8 cellular contexts compared by ENCODE assay signal in genomic region chr10:30359373-30360206, GRCh38. TPM values are rescaled to one million over a fixed set of nuclear protein-coding genes. Genes with fewer than 3 reads are reported as not detected.
A peak's percentile ranks its signal among the peaks of the same experiment; 100 is the strongest.
DNase-seq lines count a peak whose midpoint lies in the region; ATAC-seq and TF ChIP-seq lines count a peak whose summit lies in the region.

No MANE protein-coding gene starts in this region.

- H3K4me2 ChIP-seq in OCI-LY1 (ENCODE audit: low read length) (no peak overlapping the region), fibroblast of lung (ENCODE audit: extremely low read depth, insufficient read depth, low read length) (no peak overlapping the region)

- H3K9me3 ChIP-seq in OCI-LY1 (ENCODE audit: low read length), result no peaks in the 10 kb centered on the region
- H3K9me3 ChIP-seq in fibroblast of lung (ENCODE audit: control insufficient read depth, insufficient read depth, low read depth, low read length), result no peaks in the 10 kb centered on the region
- no peaks in the 10 kb centered on the region for H3K9me3 ChIP-seq in thyroid gland

- no peak overlapping the region for H3K27ac ChIP-seq in OCI-LY1 (ENCODE audit: low read depth, low read length, poor library complexity, severe bottlenecking)
- H3K27ac ChIP-seq in fibroblast of lung (ENCODE audit: insufficient read depth, low read length), result no peak overlapping the region
- H3K27ac ChIP-seq in thyroid gland, result no peak overlapping the region

- no peaks in the 10 kb centered on the region for H3K36me3 ChIP-seq in OCI-LY1 (ENCODE audit: insufficient read depth, low read length)
- no peaks in the 10 kb centered on the region for H3K36me3 ChIP-seq in fibroblast of lung (ENCODE audit: control insufficient read depth, insufficient read depth, low read length)
- H3K36me3 ChIP-seq in thyroid gland, result no peaks in the 10 kb centered on the region

- H3K27me3 Mint-ChIP-seq in nephron (ENCODE audit: low read depth), result no peaks in the 10 kb centered on the region

- no peaks in the 10 kb centered on the region for H3K9me3 Mint-ChIP-seq in nephron

- H4K20me1 ChIP-seq in OCI-LY1 (ENCODE audit: insufficient read depth, low read length), result no peaks in the 10 kb centered on the region
- H4K20me1 ChIP-seq in fibroblast of lung (ENCODE audit: control insufficient read depth, extremely low read depth, insufficient read depth, low read length), result no peaks in the 10 kb centered on the region

- H3K4me3 Mint-ChIP-seq in nephron, result no peak overlapping the region

- WGBS in thyroid gland, 2 donors, result 33 to 34% methylated on average over 8 of the region's 8 CpGs

- H3K79me2 ChIP-seq in OCI-LY1 (ENCODE audit: insufficient read depth, low read length), result no peaks in the 10 kb centered on the region
- H3K79me2 ChIP-seq in fibroblast of lung (ENCODE audit: control insufficient read depth, insufficient read depth, low read length), result no peaks in the 10 kb centered on the region

- H3K27me3 ChIP-seq in OCI-LY1 (ENCODE audit: insufficient read depth, low read length), result no peaks in the 10 kb centered on the region
- no peaks in the 10 kb centered on the region for H3K27me3 ChIP-seq in fibroblast of lung (ENCODE audit: control insufficient read depth, insufficient read depth, low read length)
- no peaks in the 10 kb centered on the region for H3K27me3 ChIP-seq in thyroid gland

- no peaks in the 10 kb centered on the region for H3K36me3 Mint-ChIP-seq in nephron (ENCODE audit: low read depth)

- peak; percentile 66 for ATAC-seq in GM18517 (IDR thresholded peaks at IDR 0.05; ENCODE audit: unreplicated experiment)
- ATAC-seq in HG03095 (IDR thresholded peaks at IDR 0.05; ENCODE audit: unreplicated experiment), result peak; percentile 84

- no peak for TF ChIP-seq POLR2A in thyroid gland (IDR thresholded peaks at IDR 0.05)

- H3K27ac Mint-ChIP-seq in nephron, result no peak overlapping the region

- peak; percentile 89 for TF ChIP-seq CTCF in AG09309 (IDR thresholded peaks at IDR 0.05; ENCODE audit: control insufficient read depth, insufficient read depth, low read depth, low read length, missing control alignments)
- peak; percentile 92 for TF ChIP-seq CTCF in OCI-LY1 (IDR thresholded peaks at IDR 0.05; ENCODE audit: low read length)
- TF ChIP-seq CTCF in fibroblast of lung (conservative IDR thresholded peaks at IDR 0.05 in 1 of 2, IDR thresholded peaks at IDR 0.05 in 1 of 2; ENCODE audit: low read depth in 1 of 2, low read length in 2 of 2), result peak; percentile 69 to 87
- peak; percentile 65 to 80 (median 68) for TF ChIP-seq CTCF in nephron (IDR thresholded peaks at IDR 0.05; ENCODE audit: unreplicated experiment in 3 of 3)
- peak; percentile 45 to 77 (median 59) for TF ChIP-seq CTCF in thyroid gland (IDR thresholded peaks at IDR 0.05)

- H3F3A ChIP-seq in OCI-LY1 (ENCODE audit: insufficient read depth, low read length), result no peaks in the 10 kb centered on the region

- no peaks in the 10 kb centered on the region for H3K4me1 ChIP-seq in OCI-LY1 (ENCODE audit: insufficient read depth, low read length, severe bottlenecking)
- H3K4me1 ChIP-seq in fibroblast of lung (ENCODE audit: control insufficient read depth, extremely low read depth, insufficient read depth, low read length), result no peaks in the 10 kb centered on the region
- H3K4me1 ChIP-seq in thyroid gland, result no peaks in the 10 kb centered on the region

- H3K4me3 ChIP-seq in AG09309 (ENCODE audit: control insufficient read depth, low read depth, low read length), result no peak overlapping the region
- H3K4me3 ChIP-seq in OCI-LY1 (ENCODE audit: low read depth, low read length, poor library complexity, severe bottlenecking), result no peak overlapping the region
- H3K4me3 ChIP-seq in fibroblast of lung (replicated peaks in 1 of 4; ENCODE audit: control extremely low read depth in 1 of 4, insufficient read depth in 1 of 4, low read depth in 3 of 4, low read length in 4 of 4), result no peak overlapping the region
- no peak overlapping the region for H3K4me3 ChIP-seq in thyroid gland (replicated peaks in 1 of 3)

- H3K9ac ChIP-seq in OCI-LY1 (ENCODE audit: low read length) (no peak overlapping the region), fibroblast of lung (ENCODE audit: insufficient read depth, low read length) (no peak overlapping the region)

- intact Hi-C loops in thyroid gland (cut with DNase I), result no loop called here

- no peak for DNase-seq in AG09309 (ENCODE audit: low read depth)
- peak; percentile 40 for DNase-seq in activated T-cell treated with anti-CD3 and anti-CD28 coated beads for 24 hours (ENCODE audit: low read depth)
- DNase-seq in fibroblast of lung (ENCODE audit: low read depth in 2 of 2), result peak; percentile 31 to 43
- peak; percentile 54 to 61 for DNase-seq in thyroid gland

- H2AFZ ChIP-seq in OCI-LY1 (ENCODE audit: low read length) (no peak overlapping the region), fibroblast of lung (ENCODE audit: low read length) (no peak overlapping the region)

- H3K4me1 Mint-ChIP-seq in nephron, result no peaks in the 10 kb centered on the region

- no peaks in the 10 kb centered on the region for H3K9me2 ChIP-seq in OCI-LY1 (ENCODE audit: low read depth, low read length)

RNA-seq across cellular contexts. Expression of gene MTPAP, which starts 10.5 kb away (rescaled TPM):
- total RNA-seq in fibroblast of lung (11.9 and 12.1 TPM in 2 replicates), thyroid gland (10 to 100 TPM; 14.4 to 26.8 (median 20.0) TPM)
- polyA plus RNA-seq in fibroblast of lung, result 12.3 and 14.3 TPM in 2 replicates
- 7.8 and 8.0 TPM in 2 replicates for polyA plus RNA-seq in fibroblast of lung (2012)
- polyA minus RNA-seq in fibroblast of lung (ENCODE audit: low replicate concordance), result 5.7 and 11.2 TPM in 2 replicates
